In the genomic region with DNA sequence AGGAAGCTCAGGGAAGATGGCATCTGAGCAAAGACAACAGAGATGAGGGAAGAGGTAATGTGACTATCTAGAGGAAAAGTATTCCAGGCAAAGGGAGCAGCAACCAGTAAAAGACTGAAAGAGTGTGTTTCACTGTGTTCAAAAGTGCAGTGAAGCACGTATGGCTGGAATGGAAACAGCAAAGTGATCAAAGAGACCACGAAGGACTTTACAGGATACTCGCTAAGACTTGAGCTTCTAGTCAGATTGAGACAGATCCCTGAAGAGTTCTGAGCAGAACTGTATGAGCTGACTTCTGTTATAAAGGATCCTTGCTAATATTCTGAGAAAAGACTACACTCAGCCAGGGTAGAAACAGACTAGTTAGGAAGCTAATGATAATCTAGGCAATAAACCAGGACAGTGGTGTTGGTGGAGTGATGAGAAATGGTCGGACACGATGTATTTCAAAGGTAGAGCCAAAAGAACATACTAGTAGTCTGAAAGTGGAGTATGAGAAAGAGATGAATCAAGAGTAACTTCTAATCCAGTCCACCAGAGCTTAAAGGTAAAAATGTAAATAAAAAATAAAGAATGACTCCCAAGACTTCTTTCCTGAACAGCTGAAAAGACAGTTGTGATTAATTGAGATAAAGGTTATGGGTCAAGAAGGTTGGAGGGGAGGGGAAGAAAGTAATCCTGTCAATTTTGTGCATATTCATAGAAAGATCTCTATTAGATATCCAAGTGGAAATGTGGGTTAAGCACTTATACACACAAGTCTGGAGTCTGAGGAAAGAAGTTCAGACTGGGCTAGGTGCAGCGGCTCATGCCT, we compare ENCODE assay signal across 1 cellular context.
TF ChIP-seq lines count a peak whose summit lies in the region.

No MANE protein-coding gene starts in this region.

TF ChIP-seq in K562, 482 proteins besides CTCF, POLR2A, EP300 and RAD21:
- TF ChIP-seq ARHGAP35 (IDR thresholded peaks at IDR 0.05; ENCODE audit: partially characterized antibody): no peak
- TF ChIP-seq HMBOX1 (IDR thresholded peaks at IDR 0.05): peak; percentile 70; the same call in 1 of the 2 replicates
- TF ChIP-seq CEBPB (tag; IDR thresholded peaks at IDR 0.05): no peak
- TF ChIP-seq PBX2 (CRISPR knock-in tag; IDR thresholded peaks at IDR 0.05; ENCODE audit: low read depth): no peak
- peak; percentile 77 for TF ChIP-seq PBX2 (tag; conservative IDR thresholded peaks at IDR 0.05; ENCODE audit: low read depth)
- peak; percentile 83 for TF ChIP-seq MEIS2 (IDR thresholded peaks at IDR 0.05; ENCODE audit: partially characterized antibody)
- no peak for TF ChIP-seq ATF1 (CRISPR knock-in tag; IDR thresholded peaks at IDR 0.05)
- TF ChIP-seq ATF1 (tag; IDR thresholded peaks at IDR 0.05): no peak
- no peak for TF ChIP-seq NR2C1 (IDR thresholded peaks at IDR 0.05)
- TF ChIP-seq NR2C1 (tag; IDR thresholded peaks at IDR 0.05): peak; percentile 54; the same call in 1 of the 2 replicates
- peak; percentile 77 for TF ChIP-seq PKNOX1 (IDR thresholded peaks at IDR 0.05)
TF ChIP-seq in K562: peak in this region for 5.
